Comparison of ENCODE assay signal across 10 cellular contexts in the genomic region with DNA sequence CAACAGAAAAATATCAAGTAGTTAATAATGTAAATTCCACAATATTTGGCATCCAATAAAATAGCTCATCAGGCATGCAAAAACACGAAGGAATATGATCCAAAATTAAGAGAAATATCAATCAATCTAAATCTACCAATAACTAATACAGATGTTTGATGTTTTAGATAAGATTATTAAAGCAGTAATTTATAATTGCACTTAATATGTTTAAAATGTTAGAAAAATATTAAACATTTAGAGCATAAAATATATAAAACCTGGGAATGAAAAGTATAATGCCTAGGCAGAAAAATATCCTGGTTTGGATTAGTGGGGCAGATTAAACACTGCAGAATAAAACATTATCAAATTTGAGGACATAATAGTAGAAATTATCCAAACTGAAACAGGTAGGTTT.
"Had no signal": no experiment of that assay in that cellular context is flagged by ENCODE, and none has a peak within 500 bp of the region (broad histone marks: within the 10 kb centered on the region; RNA-seq: fewer than 3 reads in every experiment).

No MANE protein-coding gene starts in this region.

- H3K27ac ChIP-seq: GM23248 had no signal

- FAIRE-seq: H1, H54 had no signal

- DNase-seq: GM23248, GOT3, H7, H9, HCEC 1CT, HFFc6 had no signal

- ATAC-seq: GM23338, HCT116 had no signal
